1 cellular context compared by ENCODE assay signal in the genomic region with DNA sequence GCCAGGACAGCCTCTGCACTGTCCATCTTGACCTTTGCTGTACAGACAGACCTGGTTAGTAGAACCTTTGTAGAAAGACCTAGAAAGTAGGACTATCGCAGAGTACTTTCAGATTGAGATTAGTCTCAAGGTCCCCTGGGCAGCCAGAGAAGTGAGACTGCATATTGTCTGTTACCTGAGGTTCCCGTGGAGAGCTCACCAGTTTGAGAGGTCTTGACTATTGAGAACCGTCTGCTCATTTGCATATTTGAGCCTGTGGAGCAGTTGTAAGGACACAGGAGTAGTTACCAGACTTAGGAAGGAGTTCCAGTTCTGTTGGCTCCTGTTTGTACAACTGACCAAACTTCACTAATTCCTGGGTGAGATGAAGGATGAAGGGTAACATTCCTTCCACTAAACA.
TF ChIP-seq lines count a peak whose summit lies in the region.

No MANE protein-coding gene starts in this region.

TF ChIP-seq in GM12878, 131 proteins besides CTCF, POLR2A, EP300 and RAD21 (continued from another document):
- TF ChIP-seq BCLAF1 (IDR thresholded peaks at IDR 0.05) (no peak), CEBPB (IDR thresholded peaks at IDR 0.05; ENCODE audit: borderline replicate concordance in 1 of 2, low read depth in 2 of 2, low read length in 2 of 2) (no peak), SRF (IDR thresholded peaks at IDR 0.05; ENCODE audit: low read depth in 2 of 2, low read length in 2 of 2) (no peak), ZBTB4 (CRISPR knock-in tag; IDR thresholded peaks at IDR 0.05) (no peak), POU2F2 (IDR thresholded peaks at IDR 0.05; ENCODE audit: borderline replicate concordance, low read depth, low read length) (no peak), FOS (IDR thresholded peaks at IDR 0.05; ENCODE audit: borderline replicate concordance, extremely low read depth, insufficient read length) (no peak)
